19 cellular contexts compared by ENCODE assay signal in genomic region chr7:101865031-101865824, GRCh38. TPM values are rescaled to one million over a fixed set of nuclear protein-coding genes. Genes with fewer than 3 reads are reported as not detected.
DNase-seq lines count a peak whose midpoint lies in the region; ATAC-seq and TF ChIP-seq lines count a peak whose summit lies in the region.
"Had no signal": no experiment of that assay in that cellular context is flagged by ENCODE, and none has a peak within 500 bp of the region (broad histone marks: within the 10 kb centered on the region; RNA-seq: fewer than 3 reads in every experiment).

No MANE protein-coding gene starts in this region.

- no peaks in the 10 kb centered on the region for H3K9me3 ChIP-seq in right atrium auricular region
- H3K9me3 ChIP-seq in sigmoid colon = no peaks in the 10 kb centered on the region
- H3K9me3 ChIP-seq in CD4-positive, alpha-beta T cell (ENCODE audit: control insufficient read depth, low read length) = no peaks in the 10 kb centered on the region
- H3K9me3 ChIP-seq: adrenal gland, vagina had no signal

- H3K27me3 Mint-ChIP-seq in GM23338 (ENCODE audit: insufficient read depth, low read depth, poor library complexity) (peaks cover 14% of the 10 kb centered on the region), WTC11 (ENCODE audit: low read depth) (no peaks in the 10 kb centered on the region)
- no peaks in the 10 kb centered on the region for H3K27me3 Mint-ChIP-seq in CD4-positive, alpha-beta T cell
- H3K27me3 Mint-ChIP-seq: activated CD8-positive, alpha-beta T cell treated with anti-CD3 and anti-CD28 coated beads for 36 hours; dendritic cell treated with granulocyte-macrophage colony-stimulating factor and Interleukin-4, amounts not matched to agents 40 ng/mL and 50 ng/mL, for 4 days had no signal

- DNase-seq in GM23338 (ENCODE audit: low spot score) = no peak
- no peak for DNase-seq in WTC11 (ENCODE audit: low spot score)
- DNase-seq in right atrium auricular region (ENCODE audit: low spot score) = no peak
- DNase-seq in sigmoid colon = peak; percentile 28
- DNase-seq in A172 (ENCODE audit: low spot score) = no peak
- DNase-seq in CD4-positive, alpha-beta T cell = no peak
- DNase-seq: activated CD8-positive, alpha-beta T cell treated with anti-CD3 and anti-CD28 coated beads for 36 hours; adrenal gland; DMS79; GM23248; left colon; MM.1S; NCI-H1436 treated with DMSO at 0.1 percent for 48 hours; NCI-H524 treated with DMSO at 0.1 percent for 48 hours; stimulated activated CD4-positive, alpha-beta T cell treated with anti-CD3 and anti-CD28 coated beads, Interleukin-1b, Interleukin-23, amount 100 ng/mL, for 48 hours had no signal

- H3K36me3 Mint-ChIP-seq in GM23338 (ENCODE audit: low read depth) (peaks cover 11% of the 10 kb centered on the region; the same call in 2 of the 3 replicates), WTC11 (peaks cover 4% of the 10 kb centered on the region; the same call in 1 of the 2 replicates)
- H3K36me3 Mint-ChIP-seq in CD4-positive, alpha-beta T cell (ENCODE audit: low read depth) = no peaks in the 10 kb centered on the region

- H3K9me3 Mint-ChIP-seq in GM23338 (no peaks in the 10 kb centered on the region; the same call in 2 of the 3 replicates), WTC11 (no peaks in the 10 kb centered on the region)
- H3K9me3 Mint-ChIP-seq in CD4-positive, alpha-beta T cell = no peaks in the 10 kb centered on the region
- H3K9me3 Mint-ChIP-seq: activated CD8-positive, alpha-beta T cell treated with anti-CD3 and anti-CD28 coated beads for 36 hours; dendritic cell treated with granulocyte-macrophage colony-stimulating factor and Interleukin-4, amounts not matched to agents 40 ng/mL and 50 ng/mL, for 4 days had no signal

- H3K79me2 ChIP-seq in GM23338 (replicated peaks; ENCODE audit: insufficient read depth) = peaks cover 95% of the 10 kb centered on the region

- CTCF ChIA-PET in WTC11 (lab: Charles Lee) = no interaction called here
- CTCF ChIA-PET in CD4-positive, alpha-beta T cell (lab: Charles Lee) = no interaction called here

- H3K4me1 ChIP-seq in GM23338 (ENCODE audit: insufficient read depth) (peaks cover 62% of the 10 kb centered on the region), right atrium auricular region (peaks cover 0 to 55% of the 10 kb centered on the region in 2 donors), sigmoid colon (peaks cover 0 to 46% (median 28%) of the 10 kb centered on the region in 4 donors)

- H3F3A ChIP-seq in GM23338 (replicated peaks; ENCODE audit: low read depth) = peaks cover 14% of the 10 kb centered on the region; the same call in 1 of the 2 replicates

- TF ChIP-seq EP300 in sigmoid colon (IDR thresholded peaks at IDR 0.05) = no peak

- H3K27ac Mint-ChIP-seq in GM23338 = peak overlapping the region; percentile 56; the same call in 1 of the 2 replicates
- peak overlapping the region; percentile 52 for H3K27ac Mint-ChIP-seq in WTC11
- no peak overlapping the region for H3K27ac Mint-ChIP-seq in CD4-positive, alpha-beta T cell
- H3K27ac Mint-ChIP-seq: activated CD8-positive, alpha-beta T cell treated with anti-CD3 and anti-CD28 coated beads for 36 hours; dendritic cell treated with granulocyte-macrophage colony-stimulating factor and Interleukin-4, amounts not matched to agents 40 ng/mL and 50 ng/mL, for 4 days had no signal

- H3K4me2 ChIP-seq in GM23338 = no peak overlapping the region

- no peak overlapping the region for H2AFZ ChIP-seq in GM23338
- H2AFZ ChIP-seq: GM23248 had no signal

- POLR2A ChIA-PET in WTC11 (lab: Charles Lee) = no interaction called here
- POLR2A ChIA-PET in CD4-positive, alpha-beta T cell (lab: Charles Lee) = no interaction called here

- 82 to 89% methylated on average over 19 of the region's 19 CpGs for WGBS in sigmoid colon, 2 donors

- intact Hi-C loops in sigmoid colon (cut with DNase I) = no loop called here
- intact Hi-C loops in CD4-positive, alpha-beta T cell (cut with DNase I, micrococcal nuclease) = no loop called here

- no peaks in the 10 kb centered on the region for H3K27me3 ChIP-seq in GM23338 (ENCODE audit: insufficient read depth)
- H3K27me3 ChIP-seq in right atrium auricular region = no peaks in the 10 kb centered on the region
- H3K27me3 ChIP-seq in sigmoid colon = no peaks in the 10 kb centered on the region
- no peaks in the 10 kb centered on the region for H3K27me3 ChIP-seq in CD4-positive, alpha-beta T cell (ENCODE audit: control insufficient read depth, insufficient read depth, low read length)
- H3K27me3 ChIP-seq: adrenal gland, vagina had no signal

- no peak overlapping the region for H3K4me3 Mint-ChIP-seq in GM23338
- H3K4me3 Mint-ChIP-seq in WTC11 = no peak overlapping the region
- H3K4me3 Mint-ChIP-seq in CD4-positive, alpha-beta T cell = no peak overlapping the region
- H3K4me3 Mint-ChIP-seq: activated CD8-positive, alpha-beta T cell treated with anti-CD3 and anti-CD28 coated beads for 36 hours; dendritic cell treated with granulocyte-macrophage colony-stimulating factor and Interleukin-4, amounts not matched to agents 40 ng/mL and 50 ng/mL, for 4 days had no signal

- ATAC-seq in GM23338 (no peak), WTC11 (no peak), GM18907 (IDR thresholded peaks at IDR 0.05; ENCODE audit: unreplicated experiment) (no peak)
- no peak for ATAC-seq in CD4-positive, alpha-beta T cell (ENCODE audit: poor library complexity)
- ATAC-seq: activated CD8-positive, alpha-beta T cell treated with anti-CD3 and anti-CD28 coated beads for 36 hours; left colon had no signal

- peaks cover 29% of the 10 kb centered on the region for H4K20me1 ChIP-seq in GM23338 (replicated peaks; ENCODE audit: insufficient read depth)

- H3K9me2 ChIP-seq in GM23338 (ENCODE audit: insufficient read depth) = no peaks in the 10 kb centered on the region

- TF ChIP-seq POLR2A in sigmoid colon (IDR thresholded peaks at IDR 0.05) = no peak

- H3K36me3 ChIP-seq in GM23338 (ENCODE audit: insufficient read depth) (no peaks in the 10 kb centered on the region), right atrium auricular region (no peaks in the 10 kb centered on the region), sigmoid colon (no peaks in the 10 kb centered on the region)
- H3K36me3 ChIP-seq: adrenal gland, vagina had no signal

- no peak overlapping the region for H3K4me3 ChIP-seq in GM23338
- no peak overlapping the region for H3K4me3 ChIP-seq in right atrium auricular region
- H3K4me3 ChIP-seq in sigmoid colon = no peak overlapping the region
- H3K4me3 ChIP-seq: adrenal gland, GM23248, vagina had no signal

- H3K4me1 Mint-ChIP-seq in GM23338 = peaks cover 63% of the 10 kb centered on the region
- peaks cover 82% of the 10 kb centered on the region for H3K4me1 Mint-ChIP-seq in WTC11
- peaks cover 38% of the 10 kb centered on the region for H3K4me1 Mint-ChIP-seq in CD4-positive, alpha-beta T cell (ENCODE audit: low read depth)

- no peak overlapping the region for H3K27ac ChIP-seq in GM23338 (ENCODE audit: low read depth)
- peak overlapping the region; percentile 8 to 25 for H3K27ac ChIP-seq in right atrium auricular region
- H3K27ac ChIP-seq in sigmoid colon = no peak overlapping the region
- no peak overlapping the region for H3K27ac ChIP-seq in CD4-positive, alpha-beta T cell (ENCODE audit: low read depth, low read length)
- H3K27ac ChIP-seq: adrenal gland, GM23248, RWPE1, vagina had no signal

- no peak for TF ChIP-seq CTCF in GM23338 (conservative IDR thresholded peaks at IDR 0.05; ENCODE audit: low read depth in 2 of 2)
- TF ChIP-seq CTCF in WTC11 (IDR thresholded peaks at IDR 0.05) = no peak
- TF ChIP-seq CTCF in right atrium auricular region (IDR thresholded peaks at IDR 0.05) = no peak
- TF ChIP-seq CTCF in sigmoid colon (IDR thresholded peaks at IDR 0.05) = no peak
- no peak for TF ChIP-seq CTCF in CD4-positive, alpha-beta T cell (IDR thresholded peaks at IDR 0.05)

TF ChIP-seq in WTC11, 78 proteins besides CTCF, POLR2A, EP300 and RAD21 (continues in another document):
- no peak for TF ChIP-seq IRF1 (CRISPR knock-in tag; IDR thresholded peaks at IDR 0.05)
- no peak for TF ChIP-seq CREB1 (CRISPR knock-in tag; IDR thresholded peaks at IDR 0.05)
- TF ChIP-seq MAX (CRISPR knock-in tag; IDR thresholded peaks at IDR 0.05) = no peak
- no peak for TF ChIP-seq ATF1 (CRISPR knock-in tag; IDR thresholded peaks at IDR 0.05)
- no peak for TF ChIP-seq NFATC4 (CRISPR knock-in tag; IDR thresholded peaks at IDR 0.05)
- no peak for TF ChIP-seq ZNF512 (CRISPR knock-in tag; IDR thresholded peaks at IDR 0.05; ENCODE audit: borderline replicate concordance)
- TF ChIP-seq FOXK1 (CRISPR knock-in tag; IDR thresholded peaks at IDR 0.05) = no peak
- TF ChIP-seq MXD4 (CRISPR knock-in tag; IDR thresholded peaks at IDR 0.05; ENCODE audit: borderline replicate concordance) = no peak
- no peak for TF ChIP-seq ZBTB21 (CRISPR knock-in tag; IDR thresholded peaks at IDR 0.05; ENCODE audit: borderline replicate concordance)

RNA-seq across cellular contexts. Expression of gene CUX1, which starts 47.8 kb away (rescaled TPM):
- total RNA-seq in GM23338 (2014; rRNA removed; shearing (Covaris generic)) = 41.4 and 64.0 TPM in 2 replicates
- polyA plus RNA-seq in GM23338 (2016; fragmentation: Nextera tagmentation; extraction: Ambion mirVana) (40.1 and 49.9 TPM in 2 replicates), sigmoid colon (10 to 100 TPM; 46.7 to 49.9 (median 47.2) TPM)
- total RNA-seq in WTC11 (2021) (64.3 to 77.1 TPM (median 76.1 TPM) in 3 replicates), right atrium auricular region (10 to 100 TPM; 71.1 to 94.4 TPM), sigmoid colon (100 to 1,000 TPM in 2 of 4 donors, 10 to 100 TPM in 2; 47.4 to 127 (median 79.0) TPM)
- total RNA-seq in A172 (2014; rRNA removed; shearing (Covaris generic)) = 32.1 and 36.5 TPM in 2 replicates
- total RNA-seq in CD4-positive, alpha-beta T cell = 10 to 100 TPM; 35.6 to 38.0 TPM

Comparison
In these comparisons a context has a peak if more than half of its experiments do, and no peak if none do; other contexts are left out.
1. H3K27ac ChIP-seq: peak in right atrium auricular region (2 of 2); none in GM23338 (single experiment), sigmoid colon (0 of 4) and CD4-positive, alpha-beta T cell (single experiment).